ENCODE assay signal across 8 cellular contexts in the genomic region with DNA sequence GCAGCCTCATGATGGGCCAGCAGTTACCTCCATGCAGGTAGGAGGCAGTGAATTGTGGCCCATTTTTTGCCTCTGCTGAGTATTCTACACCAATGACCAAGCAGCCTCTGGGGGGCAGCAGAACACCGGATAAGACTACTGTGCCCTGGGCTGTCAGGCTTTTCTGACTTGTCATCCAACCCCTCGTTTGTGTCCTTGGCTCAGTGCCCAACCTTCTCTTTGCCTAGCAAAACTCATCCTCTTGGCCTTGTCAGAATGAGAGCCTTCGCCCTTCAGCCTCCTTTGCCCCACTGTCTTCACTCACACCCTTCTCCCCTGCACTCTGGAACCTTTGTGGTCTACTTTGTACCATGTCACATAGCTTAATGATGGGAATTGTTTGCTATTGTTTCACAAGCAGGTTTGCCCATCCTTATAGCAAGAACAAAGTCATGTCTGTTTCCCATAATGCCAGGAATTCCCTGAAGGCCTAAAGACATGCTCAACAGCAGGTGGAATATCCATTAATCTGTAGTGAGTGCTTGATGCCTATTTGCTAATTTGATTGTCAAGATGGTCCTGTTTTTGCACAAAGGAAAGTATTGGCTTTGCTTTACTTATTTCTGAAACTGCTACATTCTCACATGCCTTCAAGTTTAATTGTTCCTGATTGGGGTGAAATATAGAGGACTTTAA.
DNase-seq lines count a peak whose midpoint lies in the region; ATAC-seq and TF ChIP-seq lines count a peak whose summit lies in the region.

No MANE protein-coding gene starts in this region.

- H3K27ac ChIP-seq in lower lobe of right lung = no peak overlapping the region

- H3K27me3 ChIP-seq in BJ (ENCODE audit: control insufficient read depth, insufficient read depth, low read length) (no peaks in the 10 kb centered on the region), lower lobe of right lung (ENCODE audit: low read depth) (no peaks in the 10 kb centered on the region)

- POLR2A ChIA-PET in BJ (lab: Charles Lee) = no interaction called here

- intact Hi-C loops in lower lobe of right lung (cut with DNase I) = loop anchor here (10.0 kb wide), 1 partner anchor 550 kb away; the partner anchor contains the start of gene KCNH1

- H3K4me1 ChIP-seq in lower lobe of right lung = no peaks in the 10 kb centered on the region

- DNase-seq in BJ (ENCODE audit: low read depth) = no peak
- DNase-seq in NCI-H526 treated with DMSO at 0.1 percent for 48 hours (lab: John Stamatoyannopoulos, UW) = peak; percentile 76
- DNase-seq in activated CD4-positive, alpha-beta T cell treated with anti-CD3 and anti-CD28 coated beads, Interleukin-2, amount 50 U/mL, for 1 hour = peak; percentile 55
- peak; percentile 54 for DNase-seq in dermis blood vessel endothelial cell
- peak; percentile 71 for DNase-seq in lower lobe of right lung
- DNase-seq in stimulated activated CD8-positive, alpha-beta memory T cell treated with anti-CD3 and anti-CD28 coated beads, Interleukin-15, amount 100 ng/mL, for 1 hour (ENCODE audit: low read depth) = peak; percentile 28

- TF ChIP-seq CTCF in BJ (IDR thresholded peaks at IDR 0.05; ENCODE audit: insufficient read depth, low read depth, low read length) (peak; percentile 78), lower lobe of right lung (IDR thresholded peaks at IDR 0.05) (peak; percentile 60)

- H3K9me3 ChIP-seq in lower lobe of right lung = no peaks in the 10 kb centered on the region

- ATAC-seq in GM19372 (IDR thresholded peaks at IDR 0.05; ENCODE audit: low read depth, unreplicated experiment) (peak; percentile 85), HG03571 (IDR thresholded peaks at IDR 0.05; ENCODE audit: unreplicated experiment) (peak; percentile 52), lower lobe of right lung (peak; percentile 81 to 85)

- CTCF ChIA-PET in BJ (lab: Yijun Ruan, JAX) = interaction anchor here (0.7 to 10.5 kb wide), 22 partner anchors 13 to 741 kb away, joined by 3 to 175 read pairs (median 5); partner anchors contain the start of gene KCNH1

- H3K4me3 ChIP-seq in BJ (ENCODE audit: low read depth, low read length) = no peak overlapping the region
- no peak overlapping the region for H3K4me3 ChIP-seq in lower lobe of right lung

- H3K36me3 ChIP-seq in BJ (ENCODE audit: control insufficient read depth, insufficient read depth, low read length) = no peaks in the 10 kb centered on the region
- H3K36me3 ChIP-seq in lower lobe of right lung = no peaks in the 10 kb centered on the region
